ENCODE assay signal across 20 cellular contexts in the genomic region with DNA sequence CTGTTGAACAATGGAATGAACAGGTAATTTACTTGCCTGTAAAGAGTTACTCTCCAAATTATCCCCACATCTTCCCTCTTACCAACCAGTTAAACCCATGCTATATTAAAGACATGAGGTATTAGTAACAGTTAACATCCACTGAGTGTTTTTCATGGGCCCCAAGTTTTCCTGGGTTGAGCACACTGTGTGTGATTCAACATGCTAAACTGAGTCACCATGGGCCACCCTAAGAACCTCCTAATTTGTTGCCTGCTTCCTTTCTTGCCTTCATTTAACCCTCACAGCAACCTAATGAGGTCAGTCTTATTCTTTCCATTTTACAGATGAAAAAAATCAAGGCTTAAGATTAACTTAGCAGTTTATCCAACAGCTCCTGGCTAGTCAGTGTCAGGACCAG. TPM values are rescaled to one million over a fixed set of nuclear protein-coding genes. Genes with fewer than 3 reads are reported as not detected.
DNase-seq lines count a peak whose midpoint lies in the region; ATAC-seq, FAIRE-seq and TF ChIP-seq lines count a peak whose summit lies in the region.
"Had no signal": no experiment of that assay in that cellular context is flagged by ENCODE, and none has a peak within 500 bp of the region (broad histone marks: within the 10 kb centered on the region; RNA-seq: fewer than 3 reads in every experiment).

No MANE protein-coding gene starts in this region.

- no peak for DNase-seq in T-helper 2 cell treated with Interferon-gamma antibody and Interleukin-4, amounts not matched to agents 5 μg/mL and 100 μg/mL, for 36 hours (ENCODE audit: low spot score)
- DNase-seq in T-helper 2 cell (no peak), right lobe of liver (no peak), HepG2 (ENCODE audit: low spot score) (no peak), left lung (no peak), dedifferentiated amniotic fluid mesenchymal stem cell (ENCODE audit: extremely low spot score) (no peak), NCI-H1930 (lab: John Stamatoyannopoulos, UW) (no peak)
- DNase-seq: CD8-positive, alpha-beta memory T cell; DND-41; GDM1; HCEC 1CT; IMR-90; NCI-H345; NCI-H69; NK-92 treated with Interleukin-12 subunit alpha and Interleukin-12 subunit beta, amount 100 ng/mL, for 24 hours; OCI-M1; RPMI8226 had no signal

- CTCF ChIA-PET in HepG2 (lab: Yijun Ruan, JAX; ENCODE audit: low intra/inter-chr PET ratio, low total read pairs) = no interaction called here

- H3K27me3 ChIP-seq in right lobe of liver (no peaks in the 10 kb centered on the region), HepG2 (ENCODE audit: control insufficient read depth in 1 of 2, insufficient read depth in 2 of 2, low read length in 2 of 2) (peaks cover 0 to 4% of the 10 kb centered on the region in 2 experiments; a peak in 1 of 5 replicates), left lung (no peaks in the 10 kb centered on the region)
- H3K27me3 ChIP-seq: BLaER1 had no signal

- no peaks in the 10 kb centered on the region for H4K20me1 ChIP-seq in HepG2 (ENCODE audit: insufficient read depth, low read length)
- H4K20me1 ChIP-seq: BLaER1 had no signal

- peaks cover 0 to 5% (median 0%) of the 10 kb centered on the region in 4 donors for H3K4me1 ChIP-seq in right lobe of liver
- no peaks in the 10 kb centered on the region for H3K4me1 ChIP-seq in HepG2 (ENCODE audit: insufficient read depth, low read length)
- H3K4me1 ChIP-seq in left lung = peaks cover 9 to 20% of the 10 kb centered on the region in 2 donors

- no peak overlapping the region for H3K4me2 ChIP-seq in HepG2 (ENCODE audit: low read depth, low read length)

- no TSS peak for BruUV-seq in HepG2 (replicated peaks; lab: Mats Ljungman, UMichigan)

- no peak overlapping the region for H3K4me3 Mint-ChIP-seq in T-helper 2 cell treated with Interferon-gamma antibody and Interleukin-4, amounts not matched to agents 5 μg/mL and 100 μg/mL, for 36 hours
- H3K4me3 Mint-ChIP-seq: CD8-positive, alpha-beta memory T cell had no signal

- H3K9ac ChIP-seq in HepG2 (ENCODE audit: insufficient read depth, low read depth, low read length) = no peak overlapping the region
- H3K9ac ChIP-seq: BLaER1 had no signal

- H3K27ac Mint-ChIP-seq in T-helper 2 cell treated with Interferon-gamma antibody and Interleukin-4, amounts not matched to agents 5 μg/mL and 100 μg/mL, for 36 hours = peak overlapping the region; percentile 2
- H3K27ac Mint-ChIP-seq: CD8-positive, alpha-beta memory T cell had no signal

- POLR2A ChIA-PET in HepG2 (lab: Yijun Ruan, JAX) = no interaction called here

- TF ChIP-seq CTCF in right lobe of liver (IDR thresholded peaks at IDR 0.05) (no peak), HepG2 (CRISPR knock-in tag; IDR thresholded peaks at IDR 0.05) (no peak), left lung (IDR thresholded peaks at IDR 0.05) (no peak)

- in situ Hi-C loops in HepG2 (cut with HindIII; ENCODE audit: extremely low pct_ligation_motif_present, low pct_unique_long_range_greater_than_20kb) = no loop called here

- TF ChIP-seq RAD21 in HepG2 (CRISPR knock-in tag; IDR thresholded peaks at IDR 0.05) = no peak

- H3K4me1 Mint-ChIP-seq in T-helper 2 cell treated with Interferon-gamma antibody and Interleukin-4, amounts not matched to agents 5 μg/mL and 100 μg/mL, for 36 hours (ENCODE audit: low read depth) = peaks cover 27% of the 10 kb centered on the region
- H3K4me1 Mint-ChIP-seq: CD8-positive, alpha-beta memory T cell had no signal

- no peaks in the 10 kb centered on the region for H3K9me3 Mint-ChIP-seq in T-helper 2 cell treated with Interferon-gamma antibody and Interleukin-4, amounts not matched to agents 5 μg/mL and 100 μg/mL, for 36 hours
- H3K9me3 Mint-ChIP-seq: CD8-positive, alpha-beta memory T cell had no signal

- H2AFZ ChIP-seq in HepG2 (ENCODE audit: low read length) = no peak overlapping the region

- H3K27ac ChIP-seq in right lobe of liver (peak overlapping the region in 2 of 3 donors; percentile 14 to 59), HepG2 (ENCODE audit: extremely low read length, insufficient read depth, low read length) (no peak overlapping the region), left lung (peak overlapping the region; percentile 55 to 64)
- H3K27ac ChIP-seq: 22Rv1, BLaER1 had no signal

- no peaks in the 10 kb centered on the region for H3K36me3 Mint-ChIP-seq in T-helper 2 cell treated with Interferon-gamma antibody and Interleukin-4, amounts not matched to agents 5 μg/mL and 100 μg/mL, for 36 hours (ENCODE audit: low read depth)
- H3K36me3 Mint-ChIP-seq: CD8-positive, alpha-beta memory T cell had no signal

- intact Hi-C loops in right lobe of liver (cut with DNase I) (no loop called here), HepG2 (cut with micrococcal nuclease; ENCODE audit: unreplicated experiment) (no loop called here), left lung (cut with DNase I) (no loop called here)

- TF ChIP-seq EP300 in HepG2 (IDR thresholded peaks at IDR 0.05; ENCODE audit: low read depth in 2 of 2, low read length in 2 of 2) = no peak
- TF ChIP-seq EP300 in HepG2 (CRISPR knock-in tag; IDR thresholded peaks at IDR 0.05; ENCODE audit: borderline replicate concordance) = no peak

- no peak for TF ChIP-seq POLR2A in right lobe of liver (IDR thresholded peaks at IDR 0.05)
- TF ChIP-seq POLR2A in HepG2 (IDR thresholded peaks at IDR 0.05; ENCODE audit: insufficient read depth in 1 of 2, low read depth in 2 of 2, low read length in 2 of 2) = no peak

- FAIRE-seq in HepG2 (lab: Jason Lieb, UNC) = no peak

- H3K9me3 ChIP-seq in right lobe of liver = no peaks in the 10 kb centered on the region
- no peaks in the 10 kb centered on the region for H3K9me3 ChIP-seq in HepG2 (ENCODE audit: low read length)
- no peaks in the 10 kb centered on the region for H3K9me3 ChIP-seq in left lung
- H3K9me3 ChIP-seq: BLaER1 had no signal

- H3K4me3 ChIP-seq in right lobe of liver (no peak overlapping the region), HepG2 (replicated peaks in 1 of 3; ENCODE audit: insufficient read depth in 1 of 3, low read depth in 2 of 3, low read length in 3 of 3) (no peak overlapping the region), left lung (no peak overlapping the region)
- H3K4me3 ChIP-seq: BLaER1 had no signal

- no peaks in the 10 kb centered on the region for H3K79me2 ChIP-seq in HepG2 (ENCODE audit: insufficient read depth, low read length)

- H3K27me3 Mint-ChIP-seq in T-helper 2 cell treated with Interferon-gamma antibody and Interleukin-4, amounts not matched to agents 5 μg/mL and 100 μg/mL, for 36 hours (ENCODE audit: low read depth) = no peaks in the 10 kb centered on the region

- ATAC-seq in right lobe of liver (no peak), HepG2 (no peak), left lung (no peak), GM19035 (IDR thresholded peaks at IDR 0.05; ENCODE audit: unreplicated experiment) (no peak)

- no peaks in the 10 kb centered on the region for H3K36me3 ChIP-seq in right lobe of liver
- no peaks in the 10 kb centered on the region for H3K36me3 ChIP-seq in HepG2 (replicated peaks in 1 of 2; ENCODE audit: control insufficient read depth in 1 of 2, insufficient read depth in 2 of 2, low read length in 2 of 2)
- no peaks in the 10 kb centered on the region for H3K36me3 ChIP-seq in left lung
- H3K36me3 ChIP-seq: BLaER1 had no signal

TF ChIP-seq in HepG2, 621 proteins besides CTCF, POLR2A, EP300 and RAD21 (continues in another document):
- no peak for TF ChIP-seq SMAD1 (CRISPR knock-in tag; IDR thresholded peaks at IDR 0.05; ENCODE audit: borderline replicate concordance, low read depth)
- no peak for TF ChIP-seq BRD4 (CRISPR knock-in tag; IDR thresholded peaks at IDR 0.05)
- no peak for TF ChIP-seq MBD4 (IDR thresholded peaks at IDR 0.05; ENCODE audit: borderline replicate concordance, low read length)
- no peak for TF ChIP-seq ZFP62 (CRISPR knock-in tag; IDR thresholded peaks at IDR 0.05)
- TF ChIP-seq MZF1 (CRISPR knock-in tag; IDR thresholded peaks at IDR 0.05; ENCODE audit: borderline replicate concordance) = no peak
- TF ChIP-seq CBX2 (IDR thresholded peaks at IDR 0.05; ENCODE audit: low read depth, low read length) = no peak
- no peak for TF ChIP-seq CBX2 (CRISPR knock-in tag; IDR thresholded peaks at IDR 0.05; ENCODE audit: low read depth)
- TF ChIP-seq FOXK2 (IDR thresholded peaks at IDR 0.05) = no peak

RNA-seq across cellular contexts. Expression of a gene that starts 51.0 kb away (rescaled TPM):
- 10 to 100 TPM in 3 of 6 experiments, 1 to 10 TPM in 3; 3.7 to 11.4 (median 7.8) TPM for total RNA-seq in right lobe of liver
- total RNA-seq in HepG2 (2016; rRNA removed; fragmentation: Illumina TruSeq; extraction: Trizol) = 0.10 TPM in 1 of 2 replicates, not detected in the other
- not detected in 2 replicates for total RNA-seq in HepG2 (2016; cell fraction: cytosol; rRNA removed; fragmentation: Illumina TruSeq; extraction: Trizol; ENCODE audit: low read depth)
- 0.04 and 0.09 TPM in 2 replicates for total RNA-seq in HepG2 (2016; cell fraction: insoluble cytoplasmic fraction; rRNA removed; fragmentation: Illumina TruSeq; extraction: Trizol)
- not detected in 2 replicates for total RNA-seq in HepG2 (2016; cell fraction: membrane; rRNA removed; fragmentation: Illumina TruSeq; extraction: Trizol)
- not detected in 2 replicates for total RNA-seq in HepG2 (2016; cell fraction: nucleus; rRNA removed; fragmentation: Illumina TruSeq; extraction: Trizol)
- 0.11 and 0.35 TPM in 2 replicates for polyA plus RNA-seq in HepG2 (2011; rRNA removed)
- polyA plus RNA-seq in HepG2 (2011; cell fraction: cytosol; rRNA removed) = 0.14 and 0.15 TPM in 2 replicates
- polyA plus RNA-seq in HepG2 (2011; cell fraction: nucleus; rRNA removed) = 0.14 and 0.24 TPM in 2 replicates
- polyA plus RNA-seq in HepG2 (2012) = 0.08 TPM in 1 of 2 replicates, not detected in the other
- polyA plus RNA-seq in HepG2 (2016; cell fraction: cytosol; fragmentation: Illumina TruSeq; extraction: Trizol; ENCODE audit: low read depth) = not detected in 2 replicates
- 0.09 TPM in 2 replicates for polyA plus RNA-seq in HepG2 (2016; cell fraction: insoluble cytoplasmic fraction; fragmentation: Illumina TruSeq; extraction: Trizol; ENCODE audit: low read depth)
- not detected in 2 replicates for polyA plus RNA-seq in HepG2 (2016; cell fraction: membrane; fragmentation: Illumina TruSeq; extraction: Trizol; ENCODE audit: low read depth)
- not detected in 2 replicates for polyA plus RNA-seq in HepG2 (2016; cell fraction: nucleus; fragmentation: Illumina TruSeq; extraction: Trizol; ENCODE audit: insufficient read depth, low read depth)
- polyA minus RNA-seq in HepG2 (2011; rRNA and poly(A)+ RNA removed; ENCODE audit: low replicate concordance) = 0.22 and 0.26 TPM in 2 replicates
- polyA minus RNA-seq in HepG2 (2011; cell fraction: cytosol; rRNA and poly(A)+ RNA removed) = not detected in 2 replicates
- polyA minus RNA-seq in HepG2 (2011; cell fraction: nucleus; rRNA and poly(A)+ RNA removed) = 0.26 and 0.50 TPM in 2 replicates
- total RNA-seq in left lung = 10 to 100 TPM; 39.3 to 42.6 TPM
- polyA plus RNA-seq: CD8-positive, alpha-beta memory T cell had no signal
